Comparison of ENCODE assay signal across 3 cellular contexts in genomic region chr5:72358925-72359324, GRCh38.
TF ChIP-seq lines count a peak whose summit lies in the region.

No MANE protein-coding gene starts in this region.

TF ChIP-seq in A549, 52 proteins besides CTCF, POLR2A, EP300 and RAD21:
- no peak for TF ChIP-seq HES2 (IDR thresholded peaks at IDR 0.05)
- peak; percentile 80 for TF ChIP-seq MAFK (IDR thresholded peaks at IDR 0.05; ENCODE audit: partially characterized antibody)

TF ChIP-seq in IMR-90, 13 proteins besides CTCF, POLR2A, EP300 and RAD21:
- TF ChIP-seq, protein P1, sequence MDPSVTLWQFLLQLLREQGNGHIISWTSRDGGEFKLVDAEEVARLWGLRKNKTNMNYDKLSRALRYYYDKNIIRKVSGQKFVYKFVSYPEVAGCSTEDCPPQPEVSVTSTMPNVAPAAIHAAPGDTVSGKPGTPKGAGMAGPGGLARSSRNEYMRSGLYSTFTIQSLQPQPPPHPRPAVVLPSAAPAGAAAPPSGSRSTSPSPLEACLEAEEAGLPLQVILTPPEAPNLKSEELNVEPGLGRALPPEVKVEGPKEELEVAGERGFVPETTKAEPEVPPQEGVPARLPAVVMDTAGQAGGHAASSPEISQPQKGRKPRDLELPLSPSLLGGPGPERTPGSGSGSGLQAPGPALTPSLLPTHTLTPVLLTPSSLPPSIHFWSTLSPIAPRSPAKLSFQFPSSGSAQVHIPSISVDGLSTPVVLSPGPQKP (IDR thresholded peaks at IDR 0.05; ENCODE audit: borderline replicate concordance, low read depth, low read length) = no peak
- no peak for TF ChIP-seq NFE2L2 (IDR thresholded peaks at IDR 0.05; ENCODE audit: low read depth, low read length)
- TF ChIP-seq MAFK (IDR thresholded peaks at IDR 0.05; ENCODE audit: low read depth, low read length) = peak; percentile 66
- TF ChIP-seq RFX5 (IDR thresholded peaks at IDR 0.05; ENCODE audit: low read depth, low read length) = no peak
- no peak for TF ChIP-seq CEBPB (IDR thresholded peaks at IDR 0.05; ENCODE audit: low read depth, low read length)
TF ChIP-seq in IMR-90: peak in this region for 1.

TF ChIP-seq in H1, 55 proteins besides CTCF, POLR2A, EP300 and RAD21:
- TF ChIP-seq SP1 (IDR thresholded peaks at IDR 0.05; ENCODE audit: low read depth, low read length) (no peak), ATF2 (IDR thresholded peaks at IDR 0.05; ENCODE audit: low read length) (no peak), RXRA (IDR thresholded peaks at IDR 0.05; ENCODE audit: insufficient read depth, low read depth, low read length) (no peak), SIRT6 (IDR thresholded peaks at IDR 0.05; ENCODE audit: low read length) (no peak), KDM4A (IDR thresholded peaks at IDR 0.05; ENCODE audit: low read depth, low read length, severe bottlenecking) (no peak), RBBP5 (IDR thresholded peaks at IDR 0.05; ENCODE audit: borderline replicate concordance, low read depth, low read length) (no peak), MAFK (IDR thresholded peaks at IDR 0.05; ENCODE audit: low read depth, low read length) (0 out of 2 replicates have a peak, but pooled peaks have one; percentile 13)
